ENCODE assay signal across 14 cellular contexts in the genomic region with DNA sequence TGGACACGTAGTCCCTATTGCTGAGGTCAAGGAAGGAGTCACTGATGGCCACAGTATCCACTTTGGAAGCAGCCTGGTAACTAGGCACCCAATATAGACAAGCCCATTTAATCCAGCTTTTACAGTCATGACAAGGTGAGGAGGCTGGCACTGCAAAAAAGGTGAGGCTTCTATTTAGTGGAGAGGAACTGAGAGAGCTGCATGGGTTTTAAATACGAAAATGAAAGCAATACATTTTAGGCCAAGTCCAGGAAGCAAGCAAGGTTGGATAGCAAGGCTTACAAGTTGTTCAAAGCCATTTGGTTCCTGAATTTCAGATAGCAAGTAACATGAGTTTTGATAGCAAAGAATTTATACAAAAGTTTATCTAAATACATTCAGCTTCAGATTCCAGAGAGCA.
DNase-seq lines count a peak whose midpoint lies in the region; ATAC-seq lines count a peak whose summit lies in the region.
"Had no signal": no experiment of that assay in that cellular context is flagged by ENCODE, and none has a peak within 500 bp of the region (broad histone marks: within the 10 kb centered on the region; RNA-seq: fewer than 3 reads in every experiment).

No MANE protein-coding gene starts in this region.

- H3K9me3 Mint-ChIP-seq in T-helper 2 cell treated with Interferon-gamma antibody and Interleukin-4, amounts not matched to agents 5 μg/mL and 100 μg/mL, for 36 hours = no peaks in the 10 kb centered on the region
- H3K9me3 Mint-ChIP-seq in T-cell = peaks cover 0 to 5% (median 0%) of the 10 kb centered on the region in 3 donors

- no peak for DNase-seq in T-helper 2 cell treated with Interferon-gamma antibody and Interleukin-4, amounts not matched to agents 5 μg/mL and 100 μg/mL, for 36 hours (ENCODE audit: low spot score)
- DNase-seq in NCI-H226 = no peak
- no peak for DNase-seq in T-cell
- DNase-seq in NCI-H1092 treated with DMSO at 0.1 percent for 48 hours (lab: John Stamatoyannopoulos, UW) = no peak
- DNase-seq in activated naive CD4-positive, alpha-beta T cell (lab: John Stamatoyannopoulos, UW) = no peak
- DNase-seq: amygdala, Calu3, GOT3, kidney glomerular epithelial cell, NCI-H146, SHP77 treated with DMSO at 0.1 percent for 48 hours had no signal

- ATAC-seq in GM18861 (IDR thresholded peaks at IDR 0.05; ENCODE audit: unreplicated experiment) (peak; percentile 93), GM21515 (IDR thresholded peaks at IDR 0.05; ENCODE audit: unreplicated experiment) (peak; percentile 99), HG03103 (IDR thresholded peaks at IDR 0.05; ENCODE audit: low read depth, unreplicated experiment) (peak; percentile 98), T-cell (replicated peaks in 1 of 4) (no peak)

- peak overlapping the region; percentile 40 for H3K4me3 Mint-ChIP-seq in T-helper 2 cell treated with Interferon-gamma antibody and Interleukin-4, amounts not matched to agents 5 μg/mL and 100 μg/mL, for 36 hours
- no peak overlapping the region for H3K4me3 Mint-ChIP-seq in T-cell

- POLR2A ChIA-PET in T-cell (lab: Charles Lee) = no interaction called here

- CTCF ChIA-PET in T-cell (lab: Charles Lee) = no interaction called here

- H3K36me3 Mint-ChIP-seq in T-helper 2 cell treated with Interferon-gamma antibody and Interleukin-4, amounts not matched to agents 5 μg/mL and 100 μg/mL, for 36 hours (ENCODE audit: low read depth) = no peaks in the 10 kb centered on the region
- peaks cover 2% of the 10 kb centered on the region for H3K36me3 Mint-ChIP-seq in T-cell

- no peak overlapping the region for H3K27ac Mint-ChIP-seq in T-helper 2 cell treated with Interferon-gamma antibody and Interleukin-4, amounts not matched to agents 5 μg/mL and 100 μg/mL, for 36 hours
- no peak overlapping the region for H3K27ac Mint-ChIP-seq in T-cell

- H3K27me3 Mint-ChIP-seq in T-helper 2 cell treated with Interferon-gamma antibody and Interleukin-4, amounts not matched to agents 5 μg/mL and 100 μg/mL, for 36 hours (ENCODE audit: low read depth) = no peaks in the 10 kb centered on the region
- H3K27me3 Mint-ChIP-seq in T-cell = peaks cover 0 to 11% of the 10 kb centered on the region in 2 donors

- peaks cover 8% of the 10 kb centered on the region for H3K4me1 Mint-ChIP-seq in T-helper 2 cell treated with Interferon-gamma antibody and Interleukin-4, amounts not matched to agents 5 μg/mL and 100 μg/mL, for 36 hours (ENCODE audit: low read depth)
- peaks cover 0 to 8% (median 0%) of the 10 kb centered on the region in 3 donors for H3K4me1 Mint-ChIP-seq in T-cell

Comparison
In these comparisons a context has a peak if more than half of its experiments do, and no peak if none do; other contexts are left out.
1. ATAC-seq: peak in GM18861 (single experiment), GM21515 (single experiment) and HG03103 (single experiment); none in T-cell (0 of 4).